ENCODE assay signal across 8 cellular contexts in the genomic region with DNA sequence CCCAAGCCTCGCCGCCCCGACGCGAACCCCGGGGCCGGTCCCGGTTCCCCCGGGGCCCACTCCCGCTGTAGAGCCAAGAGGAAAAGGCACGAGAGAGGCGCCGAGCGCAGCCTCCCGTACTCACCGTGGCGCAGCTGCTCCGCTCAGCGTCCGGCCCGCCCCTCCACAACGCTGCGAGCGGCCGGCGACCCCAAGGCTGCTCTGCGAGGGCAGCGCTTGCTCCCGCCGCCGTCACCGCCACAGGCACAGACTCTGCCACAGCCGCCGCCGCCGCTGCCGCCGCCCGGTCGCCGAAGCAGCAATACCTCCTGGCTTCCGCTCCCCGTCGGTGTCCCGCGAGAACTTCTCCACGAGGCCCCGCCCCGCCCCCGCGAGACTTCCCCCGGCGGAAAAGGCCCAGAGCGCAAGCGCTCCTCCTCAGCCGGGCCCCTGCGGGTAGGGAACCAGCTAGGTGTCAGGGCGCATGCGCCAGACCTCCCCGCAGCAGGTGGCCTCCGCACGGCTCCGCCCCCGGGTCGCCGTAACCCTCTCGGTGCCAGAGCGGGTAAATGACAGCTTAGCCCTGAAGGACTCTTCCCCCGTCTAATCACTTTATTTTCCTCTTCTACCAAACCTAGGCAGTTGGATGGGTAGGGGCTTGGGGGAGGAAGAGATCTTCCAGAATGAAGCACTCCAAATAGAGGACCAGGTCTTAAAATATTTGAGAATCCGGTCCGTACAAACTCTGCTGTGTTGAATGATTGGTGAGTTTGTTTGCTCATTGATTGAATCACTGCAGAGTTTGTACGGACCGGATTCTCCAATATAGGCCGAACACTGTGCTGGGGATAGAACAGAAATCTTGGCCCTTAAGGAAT. TPM values are rescaled to one million over a fixed set of nuclear protein-coding genes. Genes with fewer than 3 reads are reported as not detected.
DNase-seq lines count a peak whose midpoint lies in the region; ATAC-seq and TF ChIP-seq lines count a peak whose summit lies in the region.

A gene (minus strand): TSS at position 314 of the 857 bp plus-strand sequence. CDS start 12,050 bp downstream, outside the sequence.

- peaks cover 37% of the 10 kb centered on the region for H3K4me1 Mint-ChIP-seq in activated T-helper 2 cell treated with anti-CD3 and anti-CD28 coated beads, Interferon-gamma antibody, Interleukin-2, Interleukin-4, amounts not matched to agents 10 μg/mL and 5 μg/mL and 100 μg/mL, durations not matched to agents 14 hours and 24 hours and 36 hours (ENCODE audit: low read depth)
- H3K4me1 Mint-ChIP-seq in naive thymus-derived CD8-positive, alpha-beta T cell = peaks cover 20 to 57% (median 47%) of the 10 kb centered on the region in 4 donors
- H3K4me1 Mint-ChIP-seq in stimulated activated naive B cell treated with anti-CD40 and anti-IgM and Interleukin-4, amounts not matched to agents 10 μg/mL and 1 μg/mL and 100 μg/mL, for 72 hours = peaks cover 23 to 37% of the 10 kb centered on the region in 2 donors

- H3K27me3 Mint-ChIP-seq in activated T-helper 2 cell treated with anti-CD3 and anti-CD28 coated beads, Interferon-gamma antibody, Interleukin-2, Interleukin-4, amounts not matched to agents 10 μg/mL and 5 μg/mL and 100 μg/mL, durations not matched to agents 14 hours and 24 hours and 36 hours (ENCODE audit: low read depth) = no peaks in the 10 kb centered on the region
- no peaks in the 10 kb centered on the region for H3K27me3 Mint-ChIP-seq in naive thymus-derived CD8-positive, alpha-beta T cell
- no peaks in the 10 kb centered on the region for H3K27me3 Mint-ChIP-seq in stimulated activated naive B cell treated with anti-CD40 and anti-IgM and Interleukin-4, amounts not matched to agents 10 μg/mL and 1 μg/mL and 100 μg/mL, for 72 hours

- H3K27me3 ChIP-seq in DND-41 (ENCODE audit: insufficient read depth, low read length, poor library complexity) (no peaks in the 10 kb centered on the region), Loucy (ENCODE audit: insufficient read depth, low read length, poor library complexity, severe bottlenecking) (peaks cover 6% of the 10 kb centered on the region), RWPE2 (ENCODE audit: insufficient read depth, poor library complexity, severe bottlenecking) (no peaks in the 10 kb centered on the region)

- peak within 1 kb of the TSS; percentile 91 for H3K27ac Mint-ChIP-seq in activated T-helper 2 cell treated with anti-CD3 and anti-CD28 coated beads, Interferon-gamma antibody, Interleukin-2, Interleukin-4, amounts not matched to agents 10 μg/mL and 5 μg/mL and 100 μg/mL, durations not matched to agents 14 hours and 24 hours and 36 hours
- H3K27ac Mint-ChIP-seq in naive thymus-derived CD8-positive, alpha-beta T cell = peak within 1 kb of the TSS; percentile 88 to 97 (median 93)
- H3K27ac Mint-ChIP-seq in stimulated activated naive B cell treated with anti-CD40 and anti-IgM and Interleukin-4, amounts not matched to agents 10 μg/mL and 1 μg/mL and 100 μg/mL, for 72 hours = peak within 1 kb of the TSS; percentile 96

- H3K4me1 ChIP-seq in DND-41 (ENCODE audit: insufficient read depth, low read length) (peaks cover 42% of the 10 kb centered on the region), Loucy (ENCODE audit: insufficient read depth, low read length, poor library complexity, severe bottlenecking) (peaks cover 33% of the 10 kb centered on the region), RWPE2 (ENCODE audit: insufficient read depth, poor library complexity, severe bottlenecking) (peaks cover 15% of the 10 kb centered on the region)

- H3K4me2 ChIP-seq in DND-41 (ENCODE audit: insufficient read depth, low read length) (peak within 1 kb of the TSS; percentile 81), Loucy (ENCODE audit: low read depth, low read length, poor library complexity, severe bottlenecking) (peak within 1 kb of the TSS; percentile 97)

- H3K36me3 ChIP-seq in DND-41 (ENCODE audit: insufficient read depth, low read length) = peaks cover 14% of the 10 kb centered on the region; the same call in 1 of the 2 replicates
- no peaks in the 10 kb centered on the region for H3K36me3 ChIP-seq in Loucy (ENCODE audit: insufficient read depth, low read length)
- H3K36me3 ChIP-seq in RWPE2 (ENCODE audit: low read depth) = no peaks in the 10 kb centered on the region

- H3K9me3 Mint-ChIP-seq in activated T-helper 2 cell treated with anti-CD3 and anti-CD28 coated beads, Interferon-gamma antibody, Interleukin-2, Interleukin-4, amounts not matched to agents 10 μg/mL and 5 μg/mL and 100 μg/mL, durations not matched to agents 14 hours and 24 hours and 36 hours = no peaks in the 10 kb centered on the region
- H3K9me3 Mint-ChIP-seq in naive thymus-derived CD8-positive, alpha-beta T cell = no peaks in the 10 kb centered on the region
- no peaks in the 10 kb centered on the region for H3K9me3 Mint-ChIP-seq in stimulated activated naive B cell treated with anti-CD40 and anti-IgM and Interleukin-4, amounts not matched to agents 10 μg/mL and 1 μg/mL and 100 μg/mL, for 72 hours

- H3K79me2 ChIP-seq in DND-41 (ENCODE audit: insufficient read depth, low read length) (peaks cover 48% of the 10 kb centered on the region), Loucy (ENCODE audit: insufficient read depth, low read length) (peaks cover 49% of the 10 kb centered on the region)

- ATAC-seq in DND-41 (ENCODE audit: insufficient read depth, low read depth) (peak; percentile 91), RWPE2 (ENCODE audit: low read depth) (peak; percentile 84)
- ATAC-seq in naive thymus-derived CD8-positive, alpha-beta T cell = peak; percentile 78 to 80
- peak; percentile 83 to 87 for ATAC-seq in stimulated activated naive B cell treated with anti-CD40 and anti-IgM and Interleukin-4, amounts not matched to agents 10 μg/mL and 1 μg/mL and 100 μg/mL, for 72 hours (replicated peaks)

- H2AFZ ChIP-seq in DND-41 (ENCODE audit: low read depth, low read length) (peak within 1 kb of the TSS; percentile 89), Loucy (ENCODE audit: low read length) (peak within 1 kb of the TSS; percentile 96)

- TF ChIP-seq CTCF in DND-41 (IDR thresholded peaks at IDR 0.05; ENCODE audit: borderline replicate concordance, extremely low read depth, low read length, poor library complexity, severe bottlenecking) (no peak), Loucy (conservative IDR thresholded peaks at IDR 0.05; ENCODE audit: low read length) (no peak), RWPE2 (IDR thresholded peaks at IDR 0.05; ENCODE audit: poor library complexity, severe bottlenecking) (no peak), fibroblast of mammary gland (conservative IDR thresholded peaks at IDR 0.05; ENCODE audit: control insufficient read depth, insufficient read depth, low read depth, low read length) (no peak)

- H3K27ac ChIP-seq in DND-41 (ENCODE audit: low read length) = peak within 1 kb of the TSS; percentile 76
- H3K27ac ChIP-seq in RWPE2 (ENCODE audit: poor library complexity, severe bottlenecking) = peak within 1 kb of the TSS; percentile 65

- peak within 1 kb of the TSS; percentile 95 for H3K4me3 Mint-ChIP-seq in activated T-helper 2 cell treated with anti-CD3 and anti-CD28 coated beads, Interferon-gamma antibody, Interleukin-2, Interleukin-4, amounts not matched to agents 10 μg/mL and 5 μg/mL and 100 μg/mL, durations not matched to agents 14 hours and 24 hours and 36 hours (ENCODE audit: low read depth)
- peak within 1 kb of the TSS; percentile 93 to 100 (median 96) for H3K4me3 Mint-ChIP-seq in naive thymus-derived CD8-positive, alpha-beta T cell
- peak within 1 kb of the TSS; percentile 94 to 97 for H3K4me3 Mint-ChIP-seq in stimulated activated naive B cell treated with anti-CD40 and anti-IgM and Interleukin-4, amounts not matched to agents 10 μg/mL and 1 μg/mL and 100 μg/mL, for 72 hours

- H3K9me2 ChIP-seq in Loucy (replicated peaks; ENCODE audit: low read depth, low read length) = no peaks in the 10 kb centered on the region

- intact Hi-C loops in activated T-helper 2 cell treated with anti-CD3 and anti-CD28 coated beads, Interferon-gamma antibody, Interleukin-2, Interleukin-4, amounts not matched to agents 10 μg/mL and 5 μg/mL and 100 μg/mL, durations not matched to agents 14 hours and 24 hours and 36 hours (cut with micrococcal nuclease) = loop anchor here (1.0 kb wide), 2 partner anchors 11 to 116 kb away; a partner anchor contains a TSS

- H3K9me3 ChIP-seq in DND-41 (ENCODE audit: insufficient read depth, low read length, severe bottlenecking) = no peaks in the 10 kb centered on the region
- no peaks in the 10 kb centered on the region for H3K9me3 ChIP-seq in Loucy (ENCODE audit: insufficient read depth, low read depth, low read length)
- H3K9me3 ChIP-seq in RWPE2 (ENCODE audit: severe bottlenecking) = no peaks in the 10 kb centered on the region

- peak within 1 kb of the TSS; percentile 94 to 100 for H3K4me3 ChIP-seq in DND-41 (ENCODE audit: low read depth in 1 of 2, low read length in 2 of 2)
- peak within 1 kb of the TSS; percentile 92 for H3K4me3 ChIP-seq in Loucy (ENCODE audit: low read length, poor library complexity, severe bottlenecking)
- H3K4me3 ChIP-seq in RWPE2 (ENCODE audit: severe bottlenecking) = peak within 1 kb of the TSS; percentile 92
- peak within 1 kb of the TSS; percentile 91 for H3K4me3 ChIP-seq in fibroblast of mammary gland (ENCODE audit: control insufficient read depth, low read depth, low read length)

- POLR2A ChIA-PET in naive thymus-derived CD8-positive, alpha-beta T cell (lab: Charles Lee) = interaction anchor here (0.6 to 3.5 kb wide), 23 partner anchors 12 to 532 kb away, joined by 3 to 29 read pairs (median 4); a partner anchor contains a TSS

- H3F3A ChIP-seq in Loucy (ENCODE audit: low read depth) = peaks cover 5% of the 10 kb centered on the region; the same call in 1 of the 2 replicates

- DNase-seq in DND-41 (peak; percentile 100), H4 (ENCODE audit: low spot score) (peak; percentile 95), RWPE2 (ENCODE audit: low spot score) (peak; percentile 99), fibroblast of mammary gland (ENCODE audit: low read depth) (peak; percentile 90)
- peak; percentile 100 for DNase-seq in activated T-helper 2 cell treated with anti-CD3 and anti-CD28 coated beads, Interferon-gamma antibody, Interleukin-2, Interleukin-4, amounts not matched to agents 10 μg/mL and 5 μg/mL and 100 μg/mL, durations not matched to agents 14 hours and 24 hours and 36 hours (ENCODE audit: low spot score)
- DNase-seq in naive thymus-derived CD8-positive, alpha-beta T cell = peak; percentile 98 to 100 (median 100)
- peak; percentile 100 for DNase-seq in stimulated activated naive B cell treated with anti-CD40 and anti-IgM and Interleukin-4, amounts not matched to agents 10 μg/mL and 1 μg/mL and 100 μg/mL, for 72 hours

- H3K36me3 Mint-ChIP-seq in activated T-helper 2 cell treated with anti-CD3 and anti-CD28 coated beads, Interferon-gamma antibody, Interleukin-2, Interleukin-4, amounts not matched to agents 10 μg/mL and 5 μg/mL and 100 μg/mL, durations not matched to agents 14 hours and 24 hours and 36 hours (ENCODE audit: low read depth) = peaks cover 16% of the 10 kb centered on the region
- peaks cover 0 to 2% (median 0%) of the 10 kb centered on the region in 3 donors for H3K36me3 Mint-ChIP-seq in naive thymus-derived CD8-positive, alpha-beta T cell
- peaks cover 24 to 26% of the 10 kb centered on the region in 2 donors for H3K36me3 Mint-ChIP-seq in stimulated activated naive B cell treated with anti-CD40 and anti-IgM and Interleukin-4, amounts not matched to agents 10 μg/mL and 1 μg/mL and 100 μg/mL, for 72 hours

- H3K9ac ChIP-seq in DND-41 (ENCODE audit: low read depth, low read length) (peak within 1 kb of the TSS; percentile 97), Loucy (ENCODE audit: low read depth, low read length, poor library complexity, severe bottlenecking) (peak within 1 kb of the TSS; percentile 91)

- H4K20me1 ChIP-seq in DND-41 (ENCODE audit: insufficient read depth, low read length) (peaks cover 39% of the 10 kb centered on the region), Loucy (ENCODE audit: insufficient read depth, low read length, poor library complexity, severe bottlenecking) (peaks cover 40% of the 10 kb centered on the region)

RNA-seq across cellular contexts. Expression of the gene that starts here (rescaled TPM):
- 83.8 and 107 TPM in 2 replicates for total RNA-seq in H4 (2014; rRNA removed; shearing (Covaris generic))
- 176 and 188 TPM in 2 replicates for total RNA-seq in activated T-helper 2 cell treated with anti-CD3 and anti-CD28 coated beads, Interferon-gamma antibody, Interleukin-2, Interleukin-4, amounts not matched to agents 10 μg/mL and 5 μg/mL and 100 μg/mL, durations not matched to agents 14 hours and 24 hours and 36 hours
- total RNA-seq in naive thymus-derived CD8-positive, alpha-beta T cell = 100 to 1,000 TPM; 143 to 145 TPM
- polyA plus RNA-seq in naive thymus-derived CD8-positive, alpha-beta T cell = 100 to 1,000 TPM; 130 to 162 (median 154) TPM

Comparison
In these comparisons a context has a peak if more than half of its experiments do, and no peak if none do; other contexts are left out.
1. Peak in every context shown above with its lines: DNase-seq, ATAC-seq, H3K4me3 ChIP-seq and H3K27ac ChIP-seq.